13 cellular contexts compared by ENCODE assay signal in genomic region chr1:71835442-71835813, GRCh38.
DNase-seq lines count a peak whose midpoint lies in the region; ATAC-seq lines count a peak whose summit lies in the region.
"Had no signal": no experiment of that assay in that cellular context is flagged by ENCODE, and none has a peak within 500 bp of the region (broad histone marks: within the 10 kb centered on the region; RNA-seq: fewer than 3 reads in every experiment).

No MANE protein-coding gene starts in this region.

- peaks cover 2 to 9% of the 10 kb centered on the region in 2 donors for H3K4me1 Mint-ChIP-seq in stimulated activated naive B cell treated with anti-CD40 and anti-IgM and Interleukin-4, amounts not matched to agents 10 μg/mL and 1 μg/mL and 100 μg/mL, for 72 hours
- H3K4me1 Mint-ChIP-seq: immature natural killer cell had no signal

- H3K27ac Mint-ChIP-seq in stimulated activated naive B cell treated with anti-CD40 and anti-IgM and Interleukin-4, amounts not matched to agents 10 μg/mL and 1 μg/mL and 100 μg/mL, for 72 hours: no peak overlapping the region
- H3K27ac Mint-ChIP-seq: activated naive CD4-positive, alpha-beta T cell treated with anti-CD3 and anti-CD28 coated beads, Interleukin-2, amount 50 U/mL, for 72 hours; immature natural killer cell; WTC11 had no signal

- no peaks in the 10 kb centered on the region for H3K27me3 Mint-ChIP-seq in stimulated activated naive B cell treated with anti-CD40 and anti-IgM and Interleukin-4, amounts not matched to agents 10 μg/mL and 1 μg/mL and 100 μg/mL, for 72 hours

- H3K4me3 Mint-ChIP-seq in stimulated activated naive B cell treated with anti-CD40 and anti-IgM and Interleukin-4, amounts not matched to agents 10 μg/mL and 1 μg/mL and 100 μg/mL, for 72 hours: no peak overlapping the region
- H3K4me3 Mint-ChIP-seq: H9, immature natural killer cell, WTC11 had no signal

- no peaks in the 10 kb centered on the region for H3K36me3 Mint-ChIP-seq in stimulated activated naive B cell treated with anti-CD40 and anti-IgM and Interleukin-4, amounts not matched to agents 10 μg/mL and 1 μg/mL and 100 μg/mL, for 72 hours
- H3K36me3 Mint-ChIP-seq: activated naive CD4-positive, alpha-beta T cell treated with anti-CD3 and anti-CD28 coated beads, Interleukin-2, amount 50 U/mL, for 72 hours; immature natural killer cell; WTC11 had no signal

- ATAC-seq in GM19043 (IDR thresholded peaks at IDR 0.05; ENCODE audit: low read depth, unreplicated experiment): peak; percentile 82
- peak; percentile 71 for ATAC-seq in HG02610 (IDR thresholded peaks at IDR 0.05; ENCODE audit: unreplicated experiment)
- peak; percentile 82 for ATAC-seq in HG03175 (IDR thresholded peaks at IDR 0.05; ENCODE audit: unreplicated experiment)
- ATAC-seq in stimulated activated naive B cell treated with anti-CD40 and anti-IgM and Interleukin-4, amounts not matched to agents 10 μg/mL and 1 μg/mL and 100 μg/mL, for 72 hours (replicated peaks): peak; percentile 95
- ATAC-seq: activated naive CD4-positive, alpha-beta T cell treated with anti-CD3 and anti-CD28 coated beads, Interleukin-2, amount 50 U/mL, for 72 hours; WTC11 had no signal

- no peak for DNase-seq in stimulated activated naive B cell treated with anti-CD40 and anti-IgM and Interleukin-4, amounts not matched to agents 10 μg/mL and 1 μg/mL and 100 μg/mL, for 72 hours
- DNase-seq in NCI-H2171 (lab: John Stamatoyannopoulos, UW): no peak
- no peak for DNase-seq in GM03348 (ENCODE audit: low spot score)
- no peak for DNase-seq in activated effector memory CD4-positive, alpha-beta T cell treated with anti-CD3 and anti-CD28 coated beads, Interleukin-2, amount 50 U/mL, for 16 hours
- DNase-seq: central memory CD4-positive, alpha-beta T cell; DMS79; H9; immature natural killer cell had no signal

- H3K9me3 Mint-ChIP-seq in stimulated activated naive B cell treated with anti-CD40 and anti-IgM and Interleukin-4, amounts not matched to agents 10 μg/mL and 1 μg/mL and 100 μg/mL, for 72 hours: no peaks in the 10 kb centered on the region
- H3K9me3 Mint-ChIP-seq: H9, WTC11 had no signal
